Comparison of ENCODE assay signal across 1 cellular context in genomic region chr1:202966006-202966904, GRCh38.
TF ChIP-seq lines count a peak whose summit lies in the region.

No MANE protein-coding gene starts in this region.

TF ChIP-seq in HEK293, 187 proteins besides CTCF, POLR2A, EP300 and RAD21 (continued from another document):
- TF ChIP-seq ZNF280D (tag by site-specific recombination; IDR thresholded peaks at IDR 0.05): no peak
- TF ChIP-seq ZFHX2 (tag by site-specific recombination; conservative IDR thresholded peaks at IDR 0.05): peak; percentile 43
- TF ChIP-seq ZEB2 (tag by site-specific recombination; IDR thresholded peaks at IDR 0.05): no peak
- 0 out of 2 replicates have a peak, but pooled peaks have one; percentile 14 for TF ChIP-seq EGR2 (tag by site-specific recombination; IDR thresholded peaks at IDR 0.05; ENCODE audit: low read depth)
- no peak for TF ChIP-seq GLIS2 (tag by site-specific recombination; IDR thresholded peaks at IDR 0.05)
- no peak for TF ChIP-seq HOXC10 (CRISPR knock-in tag; IDR thresholded peaks at IDR 0.05)
- peak; percentile 27; the same call in 1 of the 2 replicates for TF ChIP-seq HIC1 (tag by site-specific recombination; IDR thresholded peaks at IDR 0.05)
